In genomic region chr19:45074744-45075143, GRCh38 we compare ENCODE assay signal across 1 cellular context.
TF ChIP-seq lines count a peak whose summit lies in the region.

No MANE protein-coding gene starts in this region.

TF ChIP-seq in GM23338, 12 proteins besides CTCF, POLR2A, EP300 and RAD21:
- no peak for TF ChIP-seq ZNF462 (CRISPR knock-in tag; IDR thresholded peaks at IDR 0.05)
